Comparison of ENCODE assay signal across 18 cellular contexts in genomic region chr4:13989496-13989895, GRCh38.
DNase-seq lines count a peak whose midpoint lies in the region; ATAC-seq, FAIRE-seq and TF ChIP-seq lines count a peak whose summit lies in the region.
"Had no signal": no experiment of that assay in that cellular context is flagged by ENCODE, and none has a peak within 500 bp of the region (broad histone marks: within the 10 kb centered on the region; RNA-seq: fewer than 3 reads in every experiment).

No MANE protein-coding gene starts in this region.

- H3K4me2 ChIP-seq in SK-N-SH = peak overlapping the region; percentile 43
- peak overlapping the region; percentile 37 for H3K4me2 ChIP-seq in keratinocyte (ENCODE audit: control insufficient read depth, extremely low read depth, insufficient read depth, low read depth, low read length)

- H3K9ac ChIP-seq in SK-N-SH (no peak overlapping the region; the same call in 1 of the 2 replicates), keratinocyte (ENCODE audit: control insufficient read depth, extremely low read depth, insufficient read depth, low read length) (no peak overlapping the region)

- no peak for TF ChIP-seq EP300 in SK-N-SH (IDR thresholded peaks at IDR 0.05; ENCODE audit: borderline replicate concordance in 1 of 2, low read depth in 1 of 2, low read length in 1 of 2)

- peaks cover 28% of the 10 kb centered on the region for H3F3A ChIP-seq in SK-N-SH (replicated peaks; ENCODE audit: insufficient read depth)

- H3K27ac ChIP-seq in SK-N-SH (ENCODE audit: low read depth in 2 of 2, low read length in 1 of 2) (peak overlapping the region in 1 of 2 experiments; percentile 84; a peak in 2 of 4 replicates), brain microvascular endothelial cell (peak overlapping the region; percentile 97), keratinocyte (ENCODE audit: control insufficient read depth, insufficient read depth, low read length) (peak overlapping the region; percentile 51)
- H3K27ac ChIP-seq: 22Rv1, upper lobe of right lung had no signal

- CTCF ChIA-PET in SK-N-SH (lab: Yijun Ruan, JAX) = no interaction called here

- TF ChIP-seq CTCF in SK-N-SH (IDR thresholded peaks at IDR 0.05) = no peak
- no peak for TF ChIP-seq CTCF in brain microvascular endothelial cell (IDR thresholded peaks at IDR 0.05; ENCODE audit: low read depth, low read length, missing control alignments)
- TF ChIP-seq CTCF in keratinocyte (optimal IDR thresholded peaks at IDR 0.05 in 1 of 3, IDR thresholded peaks at IDR 0.05 in 1 of 3, conservative IDR thresholded peaks at IDR 0.05 in 1 of 3; ENCODE audit: extremely low read depth in 1 of 3, insufficient read depth in 2 of 3, low read length in 3 of 3) = no peak

- no peaks in the 10 kb centered on the region for H3K9me2 ChIP-seq in SK-N-SH

- no peak for TF ChIP-seq RAD21 in SK-N-SH (IDR thresholded peaks at IDR 0.05; ENCODE audit: low read length)

- no peaks in the 10 kb centered on the region for H3K9me1 ChIP-seq in keratinocyte (ENCODE audit: control insufficient read depth, extremely low read depth, insufficient read depth, low read length)

- H3K9me3 ChIP-seq in SK-N-SH = no peaks in the 10 kb centered on the region
- H3K9me3 ChIP-seq in keratinocyte (ENCODE audit: control insufficient read depth, low read depth, low read length) = no peaks in the 10 kb centered on the region
- H3K9me3 ChIP-seq: upper lobe of right lung had no signal

- H2AFZ ChIP-seq in SK-N-SH (ENCODE audit: low read depth) = no peak overlapping the region
- H2AFZ ChIP-seq in keratinocyte (ENCODE audit: control insufficient read depth, low read length) = no peak overlapping the region

- dilution Hi-C loops in keratinocyte (cut with MboI; ENCODE audit: extremely low pct_ligation_motif_present, low sequenced_read_pairs) = no loop called here

- 91% methylated on average over 6 of the region's 6 CpGs for WGBS in SK-N-SH (ENCODE audit: low lambda C conversion rate)

- H4K20me1 ChIP-seq in SK-N-SH (ENCODE audit: insufficient read depth) (no peaks in the 10 kb centered on the region), keratinocyte (ENCODE audit: control insufficient read depth, extremely low read depth, insufficient read depth, low read length) (no peaks in the 10 kb centered on the region)

- H3K4me3 ChIP-seq in SK-N-SH (ENCODE audit: low read depth in 2 of 2, low read length in 1 of 2) = no peak overlapping the region
- H3K4me3 ChIP-seq in brain microvascular endothelial cell (ENCODE audit: low read depth, low read length) = no peak overlapping the region
- no peak overlapping the region for H3K4me3 ChIP-seq in keratinocyte (ENCODE audit: control insufficient read depth in 2 of 3, extremely low read depth in 1 of 3, insufficient read depth in 2 of 3, low read depth in 1 of 3, low read length in 3 of 3)
- H3K4me3 ChIP-seq: upper lobe of right lung had no signal

- in situ Hi-C loops in brain microvascular endothelial cell (cut with HindIII; ENCODE audit: low pct_ligation_motif_present, low sequenced_read_pairs) = no loop called here

- H3K36me3 ChIP-seq in SK-N-SH (replicated peaks in 1 of 2; ENCODE audit: control insufficient read depth in 1 of 2, insufficient read depth in 2 of 2, low read length in 1 of 2) (no peaks in the 10 kb centered on the region), brain microvascular endothelial cell (replicated peaks) (no peaks in the 10 kb centered on the region), keratinocyte (ENCODE audit: control insufficient read depth in 2 of 2, extremely low read depth in 1 of 2, insufficient read depth in 2 of 2, low read length in 2 of 2) (no peaks in the 10 kb centered on the region)
- H3K36me3 ChIP-seq: upper lobe of right lung had no signal

- H3K27me3 ChIP-seq in SK-N-SH (ENCODE audit: insufficient read depth) = no peaks in the 10 kb centered on the region
- no peaks in the 10 kb centered on the region for H3K27me3 ChIP-seq in brain microvascular endothelial cell (replicated peaks)
- H3K27me3 ChIP-seq in keratinocyte (ENCODE audit: control insufficient read depth, extremely low read depth, insufficient read depth, low read length) = peaks cover 6% of the 10 kb centered on the region
- H3K27me3 ChIP-seq: upper lobe of right lung had no signal

- ATAC-seq in SK-N-SH treated with all-trans-retinoic acid at 6 μM for 48 hours (no peak), HG03571 (IDR thresholded peaks at IDR 0.05; ENCODE audit: unreplicated experiment) (no peak)

- POLR2A ChIA-PET in SK-N-SH (lab: Yijun Ruan, JAX) = no interaction called here

- H3K4me1 ChIP-seq in SK-N-SH (ENCODE audit: control insufficient read depth in 1 of 2, insufficient read depth in 2 of 2, low read depth in 1 of 2, low read length in 1 of 2) = peaks cover 9 to 48% of the 10 kb centered on the region in 2 experiments
- peaks cover 23% of the 10 kb centered on the region for H3K4me1 ChIP-seq in keratinocyte (ENCODE audit: control insufficient read depth, extremely low read depth, insufficient read depth, low read length)

- peak; percentile 51 for FAIRE-seq in keratinocyte (lab: Jason Lieb, UNC)
- FAIRE-seq: small intestine had no signal

- DNase-seq in SK-N-SH (no peak), brain microvascular endothelial cell (peak; percentile 43), keratinocyte (ENCODE audit: low read depth, low spot score) (peak; percentile 26), NCI-H1694 (lab: John Stamatoyannopoulos, UW) (no peak), GM19238 (ENCODE audit: insufficient read length, low spot score) (no peak), NCI-H526 treated with DMSO at 0.1 percent for 48 hours (lab: John Stamatoyannopoulos, UW) (no peak)
- DNase-seq: activated CD4-positive, alpha-beta T cell treated with anti-CD3 and anti-CD28 coated beads for 1 hour; activated gamma-delta T cell treated with Interleukin-2 at 50 U/mL for 16 hours; CD4-positive, alpha-beta T cell; dermis blood vessel endothelial cell; DND-41; NCI-H345; small intestine; T-helper 9 cell; upper lobe of right lung had no signal

- no peaks in the 10 kb centered on the region for H3K79me2 ChIP-seq in SK-N-SH (ENCODE audit: insufficient read depth)
- H3K79me2 ChIP-seq in keratinocyte (ENCODE audit: control insufficient read depth, insufficient read depth, low read length) = no peaks in the 10 kb centered on the region

TF ChIP-seq in SK-N-SH, 30 proteins besides CTCF, POLR2A, EP300 and RAD21:
- no peak for TF ChIP-seq MEF2A (IDR thresholded peaks at IDR 0.05; ENCODE audit: borderline replicate concordance, low read depth)
- TF ChIP-seq YY1 (IDR thresholded peaks at IDR 0.05; ENCODE audit: low read depth) = no peak
- no peak for TF ChIP-seq GABPA (IDR thresholded peaks at IDR 0.05; ENCODE audit: low read depth)
- TF ChIP-seq MXI1 (IDR thresholded peaks at IDR 0.05; ENCODE audit: low read depth, low read length) = no peak
- no peak for TF ChIP-seq FOXM1 (IDR thresholded peaks at IDR 0.05; ENCODE audit: low read depth)
- TF ChIP-seq FOSL2 (IDR thresholded peaks at IDR 0.05; ENCODE audit: borderline replicate concordance, low read depth) = no peak
- no peak for TF ChIP-seq SMC3 (IDR thresholded peaks at IDR 0.05; ENCODE audit: low read depth, low read length)

TF ChIP-seq in SK-N-SH treated with all-trans-retinoic acid at 6 μM for 48 hours, 23 proteins besides CTCF, POLR2A, EP300 and RAD21:
- TF ChIP-seq ARNTL (CRISPR knock-in tag; IDR thresholded peaks at IDR 0.05; ENCODE audit: borderline replicate concordance, low read depth) (no peak), ZNF565 (CRISPR knock-in tag; conservative IDR thresholded peaks at IDR 0.05; ENCODE audit: low read depth) (no peak)

Comparison
In these comparisons a context has a peak if more than half of its experiments do, and no peak if none do; other contexts are left out.
1. DNase-seq: peak in brain microvascular endothelial cell (single experiment) and keratinocyte (single experiment); none in SK-N-SH (single experiment), NCI-H1694 (single experiment), GM19238 (single experiment) and NCI-H526 treated with DMSO at 0.1 percent for 48 hours (single experiment).